In genomic region chr7:98211221-98211675, GRCh38 we compare ENCODE assay signal across 2 cellular contexts.
TF ChIP-seq lines count a peak whose summit lies in the region.

Gene BHLHA15 (plus strand): TSS chr7:98211439. CDS start chr7:98212310, 871 bp downstream.

TF ChIP-seq in GM23338, 12 proteins besides CTCF, POLR2A, EP300 and RAD21:
- TF ChIP-seq, protein P1, sequence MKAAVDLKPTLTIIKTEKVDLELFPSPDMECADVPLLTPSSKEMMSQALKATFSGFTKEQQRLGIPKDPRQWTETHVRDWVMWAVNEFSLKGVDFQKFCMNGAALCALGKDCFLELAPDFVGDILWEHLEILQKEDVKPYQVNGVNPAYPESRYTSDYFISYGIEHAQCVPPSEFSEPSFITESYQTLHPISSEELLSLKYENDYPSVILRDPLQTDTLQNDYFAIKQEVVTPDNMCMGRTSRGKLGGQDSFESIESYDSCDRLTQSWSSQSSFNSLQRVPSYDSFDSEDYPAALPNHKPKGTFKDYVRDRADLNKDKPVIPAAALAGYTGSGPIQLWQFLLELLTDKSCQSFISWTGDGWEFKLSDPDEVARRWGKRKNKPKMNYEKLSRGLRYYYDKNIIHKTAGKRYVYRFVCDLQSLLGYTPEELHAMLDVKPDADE (IDR thresholded peaks at IDR 0.05), result no peak
- TF ChIP-seq ZNF462 (CRISPR knock-in tag; IDR thresholded peaks at IDR 0.05) (no peak), EZH2phosphoT487 (IDR thresholded peaks at IDR 0.05; ENCODE audit: unreplicated experiment) (no peak), EZH2 (IDR thresholded peaks at IDR 0.05; ENCODE audit: low read depth, unreplicated experiment) (no peak), ZNF114 (CRISPR knock-in tag; IDR thresholded peaks at IDR 0.05) (no peak), REST (IDR thresholded peaks at IDR 0.05; ENCODE audit: unreplicated experiment) (no peak), NANOG (IDR thresholded peaks at IDR 0.05; ENCODE audit: borderline replicate concordance) (no peak)

TF ChIP-seq in H1, 55 proteins besides CTCF, POLR2A, EP300 and RAD21:
- TF ChIP-seq CEBPB (IDR thresholded peaks at IDR 0.05; ENCODE audit: low read depth, low read length) (no peak), JUN (IDR thresholded peaks at IDR 0.05; ENCODE audit: low read depth, low read length) (no peak), HDAC2 (IDR thresholded peaks at IDR 0.05; ENCODE audit: borderline replicate concordance in 1 of 2, low read depth in 2 of 2, low read length in 2 of 2) (0 out of 4 replicates have a peak, but pooled peaks of 1 of the 2 experiments have one; percentile 17)
